Comparison of ENCODE assay signal across 10 cellular contexts in genomic region chr4:188147776-188148175, GRCh38. TPM values are rescaled to one million over a fixed set of nuclear protein-coding genes. Genes with fewer than 3 reads are reported as not detected.
"Had no signal": no experiment of that assay in that cellular context is flagged by ENCODE, and none has a peak within 500 bp of the region (broad histone marks: within the 10 kb centered on the region; RNA-seq: fewer than 3 reads in every experiment).

No MANE protein-coding gene starts in this region.

- H3K4me3 ChIP-seq: GM23248, HAP-1 had no signal

- H2AFZ ChIP-seq: GM23248 had no signal

- H3K4me1 ChIP-seq: HAP-1 had no signal

- H3K9me3 ChIP-seq: HAP-1 had no signal

- H3K27ac ChIP-seq: GM23248 had no signal

- DNase-seq: GM23248, GOT3, H7, H9, HCEC 1CT, HFFc6 had no signal

- H3K4me3 Mint-ChIP-seq: H9, HFFc6 had no signal

- H3K9ac ChIP-seq: GM23248 had no signal

- H3K27ac Mint-ChIP-seq: HFFc6 had no signal

- H3K36me3 ChIP-seq: HAP-1 had no signal

- ATAC-seq: HCT116 had no signal

RNA-seq across cellular contexts. Expression of gene TRIML1, which starts 8.5 kb away (rescaled TPM):
- total RNA-seq: GM23248, H1, H4, H7, H9, HFFc6 had no signal
- polyA plus RNA-seq: GM23248, H1 had no signal

RNA-seq across cellular contexts. Expression of gene TRIML2, which starts 38.4 kb away (rescaled TPM):
- total RNA-seq: GM23248 had no signal
- polyA plus RNA-seq: GM23248 had no signal
